In genomic region chr18:54999016-54999415, GRCh38 we compare ENCODE assay signal across 35 cellular contexts. TPM values are rescaled to one million over a fixed set of nuclear protein-coding genes. Genes with fewer than 3 reads are reported as not detected.
"Had no signal": no experiment of that assay in that cellular context is flagged by ENCODE, and none has a peak within 500 bp of the region (broad histone marks: within the 10 kb centered on the region; RNA-seq: fewer than 3 reads in every experiment).

No MANE protein-coding gene starts in this region.

- H3K4me3 ChIP-seq: adrenal gland, ascending aorta, body of pancreas, breast epithelium, cardiac muscle cell had no signal

- H3K27ac ChIP-seq: adrenal gland, ascending aorta, body of pancreas, brain microvascular endothelial cell, breast epithelium, cardiac muscle cell had no signal

- H3K27me3 ChIP-seq: adrenal gland, ascending aorta, body of pancreas, brain microvascular endothelial cell, breast epithelium, cardiac muscle cell had no signal

- H3K9me3 ChIP-seq: adrenal gland, ascending aorta, body of pancreas, breast epithelium had no signal

- FAIRE-seq: astrocyte had no signal

- H3K36me3 ChIP-seq: adrenal gland, ascending aorta, brain microvascular endothelial cell, breast epithelium, cardiac muscle cell had no signal

- DNase-seq: activated effector memory CD4-positive, alpha-beta T cell treated with anti-CD3 and anti-CD28 coated beads, Interleukin-2, amount 50 U/mL, for 16 hours; activated effector memory CD4-positive, alpha-beta T cell treated with Interleukin-2 at 50 U/mL for 16 hours; activated gamma-delta T cell; activated gamma-delta T cell treated with Interleukin-2 at 50 U/mL for 16 hours; activated naive CD4-positive, alpha-beta T cell; activated naive CD4-positive, alpha-beta T cell treated with anti-CD3 and anti-CD28 coated beads for 36 hours; activated naive CD4-positive, alpha-beta T cell treated with anti-CD3 and anti-CD28 coated beads, Interleukin-2, amount 10 ng/mL, durations not matched to agents 7 days and 5 days; activated naive CD4-positive, alpha-beta T cell treated with anti-CD3 and anti-CD28 coated beads, Interleukin-2, amount 50 U/mL, for 16 hours; activated naive CD4-positive, alpha-beta T cell treated with Interleukin-2 at 50 U/mL for 16 hours; activated naive CD8-positive, alpha-beta T cell treated with anti-CD3 and anti-CD28 coated beads for 36 hours; activated naive CD8-positive, alpha-beta T cell treated with anti-CD3 and anti-CD28 coated beads, Interleukin-2, amount 10 ng/mL, durations not matched to agents 7 days and 5 days; activated naive CD8-positive, alpha-beta T cell treated with anti-CD3 and anti-CD28 coated beads, Interleukin-2, amount 50 U/mL, for 24 hours; activated T-cell treated with anti-CD3 and anti-CD28 coated beads, Interleukin-2, amount 50 U/mL, for 1 hour; activated T-cell treated with anti-CD3 and anti-CD28 coated beads, Interleukin-2, amount 50 U/mL, for 24 hours; activated T-cell treated with anti-CD3 and anti-CD28 coated beads, Interleukin-2, amount 50 U/mL, for 4 hours; activated T-cell treated with anti-CD3 and anti-CD28 coated beads, Interleukin-2, amount 50 U/mL, for 48 hours; activated T-cell treated with anti-CD3 and anti-CD28 coated beads, Interleukin-2, amount 50 U/mL, for 72 hours; adrenal gland; amniotic stem cell; amygdala; anterior cingulate cortex; aorta; body of pancreas; brain microvascular endothelial cell; caudate nucleus; central memory CD4-positive, alpha-beta T cell; cerebellar nuclear complex had no signal

RNA-seq across cellular contexts. Expression of gene CCDC68, which starts 39.8 kb away (rescaled TPM):
- total RNA-seq: activated naive CD4-positive, alpha-beta T cell treated with anti-CD3 and anti-CD28 coated beads for 36 hours; activated naive CD4-positive, alpha-beta T cell treated with anti-CD3 and anti-CD28 coated beads, Interleukin-2, amount 50 U/mL, for 72 hours; activated naive CD8-positive, alpha-beta T cell treated with anti-CD3 and anti-CD28 coated beads for 36 hours; activated naive CD8-positive, alpha-beta T cell treated with anti-CD3 and anti-CD28 coated beads, Interleukin-2, amount 10 ng/mL, durations not matched to agents 7 days and 5 days; activated T-cell treated with anti-CD3 and anti-CD28 coated beads, Interleukin-2, amount 50 U/mL, for 4 hours; activated T-cell treated with anti-CD3 and anti-CD28 coated beads, Interleukin-2, amount 50 U/mL, for 72 hours; activated T-helper 1 cell treated with anti-CD3 and anti-CD28 coated beads, Interleukin-12 subunit alpha, Interleukin-12 subunit beta, Interleukin-2, Interleukin-4 antibody, amounts not matched to agents 30 ng/mL and 10 ng/mL and 1 ng/mL, durations not matched to agents 14 hours and 24 hours and 36 hours; activated T-helper 2 cell treated with anti-CD3 and anti-CD28 coated beads, Interferon-gamma antibody, Interleukin-2, Interleukin-4, amounts not matched to agents 10 μg/mL and 5 μg/mL and 100 μg/mL, durations not matched to agents 14 hours and 24 hours and 36 hours; chondrocyte had no signal
